ENCODE assay signal across 8 cellular contexts in genomic region chr13:76886005-76886291, GRCh38. TPM values are rescaled to one million over a fixed set of nuclear protein-coding genes. Genes with fewer than 3 reads are reported as not detected.
DNase-seq lines count a peak whose midpoint lies in the region; ATAC-seq and TF ChIP-seq lines count a peak whose summit lies in the region.

No MANE protein-coding gene starts in this region.

- H3K4me3 ChIP-seq in SK-N-SH (ENCODE audit: low read depth in 2 of 2, low read length in 1 of 2) (peak overlapping the region; percentile 67 to 70), Panc1 (ENCODE audit: low read depth in 2 of 2, low read length in 2 of 2) (peak overlapping the region; percentile 46 to 53), esophagus muscularis mucosa (peak overlapping the region; percentile 83 to 95 (median 89)), rectal smooth muscle tissue (ENCODE audit: low read length) (peak overlapping the region; percentile 68)

- peaks cover 5% of the 10 kb centered on the region for H3F3A ChIP-seq in SK-N-SH (replicated peaks; ENCODE audit: insufficient read depth)

- no peak for TF ChIP-seq RAD21 in SK-N-SH (IDR thresholded peaks at IDR 0.05; ENCODE audit: low read length)

- no CpG with 5 or more reads among the region's 37 CpGs for WGBS in SK-N-SH (ENCODE audit: low lambda C conversion rate)
- WGBS in esophagus muscularis mucosa = under 1% methylated on average over 22 of the region's 37 CpGs

- no peaks in the 10 kb centered on the region for H3K9me3 ChIP-seq in SK-N-SH
- H3K9me3 ChIP-seq in Panc1 (ENCODE audit: control insufficient read depth, insufficient read depth, low read depth, low read length) = no peaks in the 10 kb centered on the region
- H3K9me3 ChIP-seq in esophagus muscularis mucosa = no peaks in the 10 kb centered on the region

- H3K79me2 ChIP-seq in SK-N-SH (ENCODE audit: insufficient read depth) = peaks cover 6% of the 10 kb centered on the region; the same call in 1 of the 2 replicates

- H3K4me1 ChIP-seq in SK-N-SH (ENCODE audit: control insufficient read depth in 1 of 2, insufficient read depth in 2 of 2, low read depth in 1 of 2, low read length in 1 of 2) (peaks cover 0 to 13% of the 10 kb centered on the region in 2 experiments; a peak in 2 of 4 replicates), Panc1 (ENCODE audit: control insufficient read depth, insufficient read depth, low read length) (no peaks in the 10 kb centered on the region), esophagus muscularis mucosa (peaks cover 5 to 47% (median 45%) of the 10 kb centered on the region in 4 donors), rectal smooth muscle tissue (ENCODE audit: control insufficient read depth, insufficient read depth, low read length) (peaks cover 3% of the 10 kb centered on the region)

- BruUV-seq in Panc1 (replicated peaks; lab: Mats Ljungman, UMichigan) = no TSS peak

- H3K27ac ChIP-seq in SK-N-SH (ENCODE audit: low read depth in 2 of 2, low read length in 1 of 2) (peak overlapping the region in 1 of 2 experiments; percentile 58; a peak in 2 of 4 replicates), Panc1 (ENCODE audit: low read length) (no peak overlapping the region), esophagus muscularis mucosa (replicated peaks in 1 of 4) (peak overlapping the region; percentile 90 to 97 (median 94)), rectal smooth muscle tissue (ENCODE audit: low read depth, low read length) (peak overlapping the region; percentile 86)

- H3K36me3 ChIP-seq in SK-N-SH (replicated peaks in 1 of 2; ENCODE audit: control insufficient read depth in 1 of 2, insufficient read depth in 2 of 2, low read length in 1 of 2) = no peaks in the 10 kb centered on the region
- H3K36me3 ChIP-seq in Panc1 (ENCODE audit: control insufficient read depth, insufficient read depth, low read length) = no peaks in the 10 kb centered on the region
- no peaks in the 10 kb centered on the region for H3K36me3 ChIP-seq in esophagus muscularis mucosa
- no peaks in the 10 kb centered on the region for H3K36me3 ChIP-seq in rectal smooth muscle tissue (ENCODE audit: control insufficient read depth, insufficient read depth, low read length)

- no peaks in the 10 kb centered on the region for H4K20me1 ChIP-seq in SK-N-SH (ENCODE audit: insufficient read depth)

- H3K27me3 ChIP-seq in SK-N-SH (ENCODE audit: insufficient read depth) = no peaks in the 10 kb centered on the region
- H3K27me3 ChIP-seq in Panc1 (ENCODE audit: control insufficient read depth, insufficient read depth, low read length) = 0 out of 2 replicates have a peak, but pooled peaks cover 2% of the 10 kb centered on the region
- no peaks in the 10 kb centered on the region for H3K27me3 ChIP-seq in esophagus muscularis mucosa
- no peaks in the 10 kb centered on the region for H3K27me3 ChIP-seq in rectal smooth muscle tissue (ENCODE audit: control insufficient read depth, insufficient read depth, low read length)

- intact Hi-C loops in Panc1 (cut with micrococcal nuclease; ENCODE audit: unreplicated experiment) (no loop called here), esophagus muscularis mucosa (cut with DNase I) (loop anchor here (5.0 kb wide), 2 partner anchors 219 to 1014 kb away; no protein-coding TSS in a partner anchor)

- POLR2A ChIA-PET in SK-N-SH (lab: Yijun Ruan, JAX) = interaction anchor here (1.4 to 1.6 kb wide), 2 partner anchors 9 to 38 kb away, joined by 3 to 5 read pairs; no protein-coding TSS in a partner anchor
- POLR2A ChIA-PET in Panc1 (lab: Charles Lee) = interaction anchor here (0.6 kb wide), 1 partner anchor 47 kb away, joined by 11 read pairs; no protein-coding TSS in a partner anchor

- peak overlapping the region; percentile 85 for H2AFZ ChIP-seq in SK-N-SH (ENCODE audit: low read depth)

- TF ChIP-seq EP300 in SK-N-SH (IDR thresholded peaks at IDR 0.05; ENCODE audit: borderline replicate concordance in 1 of 2, low read depth in 1 of 2, low read length in 1 of 2) (no peak), esophagus muscularis mucosa (IDR thresholded peaks at IDR 0.05) (no peak)

- ATAC-seq in SK-N-SH treated with all-trans-retinoic acid at 6 μM for 48 hours (no peak), Panc1 (no peak), GM18873 (IDR thresholded peaks at IDR 0.05; ENCODE audit: low FRiP score, unreplicated experiment) (no peak), HG03342 (IDR thresholded peaks at IDR 0.05; ENCODE audit: unreplicated experiment) (no peak), GM21723 (IDR thresholded peaks at IDR 0.05; ENCODE audit: unreplicated experiment) (no peak)

- peak overlapping the region; percentile 46; the same call in 1 of the 2 replicates for H3K9ac ChIP-seq in SK-N-SH
- peak overlapping the region; percentile 51 for H3K9ac ChIP-seq in rectal smooth muscle tissue (ENCODE audit: low read length)

- H3K9me2 ChIP-seq in SK-N-SH = no peaks in the 10 kb centered on the region

- DNase-seq in SK-N-SH (no peak), Panc1 (ENCODE audit: low read depth, low spot score) (no peak), esophagus muscularis mucosa (ENCODE audit: extremely low spot score) (no peak)

- TF ChIP-seq POLR2A in esophagus muscularis mucosa (IDR thresholded peaks at IDR 0.05; ENCODE audit: low read depth) = no peak

- H3K4me2 ChIP-seq in SK-N-SH = peak overlapping the region; percentile 91

- TF ChIP-seq CTCF in SK-N-SH (IDR thresholded peaks at IDR 0.05) (no peak), Panc1 (IDR thresholded peaks at IDR 0.05) (no peak), esophagus muscularis mucosa (IDR thresholded peaks at IDR 0.05) (no peak)

- CTCF ChIA-PET in SK-N-SH (lab: Yijun Ruan, JAX) (interaction anchor here (0.6 to 7.8 kb wide), 32 partner anchors 8 to 1194 kb away, joined by 3 to 49 read pairs (median 4); no protein-coding TSS in a partner anchor), Panc1 (lab: Charles Lee) (no interaction called here)

- in situ Hi-C loops in Panc1 (cut with HindIII; ENCODE audit: low pct_unique_long_range_greater_than_20kb, low sequenced_read_pairs) = no loop called here

TF ChIP-seq in SK-N-SH, 30 proteins besides CTCF, POLR2A, EP300 and RAD21 (continues in another document):
- TF ChIP-seq EZH2phosphoT487 (IDR thresholded peaks at IDR 0.05; ENCODE audit: borderline replicate concordance, low read depth) = no peak
- no peak for TF ChIP-seq ELF1 (IDR thresholded peaks at IDR 0.05)
- TF ChIP-seq TEAD4 (IDR thresholded peaks at IDR 0.05; ENCODE audit: borderline replicate concordance, insufficient read depth) = no peak
- TF ChIP-seq MXI1 (IDR thresholded peaks at IDR 0.05; ENCODE audit: low read depth, low read length) = peak; percentile 37; the same call in 1 of the 2 replicates
- no peak for TF ChIP-seq NRF1 (IDR thresholded peaks at IDR 0.05; ENCODE audit: low read depth, low read length)
- TF ChIP-seq PBX3 (IDR thresholded peaks at IDR 0.05) = no peak

TF ChIP-seq in SK-N-SH treated with all-trans-retinoic acid at 6 μM for 48 hours, 23 proteins besides CTCF, POLR2A, EP300 and RAD21:
- TF ChIP-seq RARB (CRISPR knock-in tag; IDR thresholded peaks at IDR 0.05) (no peak), OSR1 (CRISPR knock-in tag; IDR thresholded peaks at IDR 0.05) (no peak), PPARA (CRISPR knock-in tag; IDR thresholded peaks at IDR 0.05; ENCODE audit: borderline replicate concordance) (no peak), ZFP30 (CRISPR knock-in tag; IDR thresholded peaks at IDR 0.05) (no peak)
TF ChIP-seq in SK-N-SH treated with all-trans-retinoic acid at 6 μM for 48 hours: peak in this region for 0.

RNA-seq across cellular contexts. Expression of gene KCTD12, which starts 0.3 kb away (rescaled TPM):
- 0.93 and 1.0 TPM in 2 replicates for polyA plus RNA-seq in SK-N-SH (2012; rRNA removed)
- polyA plus RNA-seq in SK-N-SH (2012; cell fraction: cytosol; rRNA removed) = 1.7 TPM in 2 replicates
- 0.40 and 0.61 TPM in 2 replicates for polyA plus RNA-seq in SK-N-SH (2012; cell fraction: nucleus; rRNA removed)
- total RNA-seq in Panc1 (2021; ENCODE audit: unreplicated experiment) (0.90 TPM), esophagus muscularis mucosa (100 to 1,000 TPM; 112 to 169 (median 148) TPM)
- polyA plus RNA-seq in Panc1 (2012; ENCODE audit: insufficient read length) = 0.41 TPM

Comparison
In these comparisons a context has a peak if more than half of its experiments do, and no peak if none do; other contexts are left out.
1. RNA of gene KCTD12, which starts 0.3 kb away (total RNA-seq): 112 to 169 TPM in esophagus muscularis mucosa; 0.90 TPM in Panc1 (single experiment); every median in the first group is over 10 times any median in the second.
2. Peak in every context shown above with its lines, with median percentiles within 50 percentile points of each other: H3K4me3 ChIP-seq.